In the genomic region with DNA sequence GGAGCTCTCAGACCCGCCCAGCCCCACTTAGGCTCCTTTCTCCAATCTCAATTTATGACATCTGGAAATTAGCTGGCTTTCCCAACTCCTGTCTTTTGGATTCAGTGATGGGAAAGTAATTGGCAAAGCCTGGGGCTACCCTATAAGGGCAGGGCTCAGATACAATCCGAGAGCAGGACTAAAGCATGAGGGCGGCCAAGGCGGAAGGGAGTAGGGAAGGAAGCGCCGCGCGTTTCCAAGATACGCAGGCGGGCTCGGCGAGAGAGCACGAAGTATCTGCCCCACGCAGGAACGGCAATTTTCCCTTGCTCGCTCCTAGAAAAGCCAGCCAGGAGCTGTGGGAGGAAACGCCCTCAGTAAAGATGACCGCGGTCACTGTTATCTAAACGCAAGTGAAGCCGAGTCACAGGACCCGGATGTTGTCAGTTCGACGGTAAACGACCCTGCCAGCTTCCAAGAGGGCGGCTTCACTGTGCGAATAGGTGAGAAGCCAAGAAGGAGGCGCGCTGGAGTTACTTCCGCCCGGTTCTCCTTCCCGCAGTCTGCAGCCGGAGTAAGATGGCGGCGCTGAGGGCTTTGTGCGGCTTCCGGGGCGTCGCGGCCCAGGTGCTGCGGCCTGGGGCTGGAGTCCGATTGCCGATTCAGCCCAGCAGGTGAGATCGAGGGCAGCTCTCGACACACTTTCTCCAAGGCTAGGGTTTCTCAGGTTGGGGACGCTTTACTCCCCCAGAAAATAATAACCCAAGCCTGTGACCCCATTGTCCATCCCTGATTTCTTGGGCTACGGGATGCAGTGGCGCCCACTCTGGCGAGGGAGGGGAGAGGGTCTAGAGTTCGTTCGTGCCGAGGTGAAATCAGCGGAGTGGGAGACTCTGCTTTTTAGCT, we compare ENCODE assay signal across 8 cellular contexts. TPM values are rescaled to one million over a fixed set of nuclear protein-coding genes. Genes with fewer than 3 reads are reported as not detected.
A peak's percentile ranks its signal among the peaks of the same experiment; 100 is the strongest.
DNase-seq lines count a peak whose midpoint lies in the region; ATAC-seq and TF ChIP-seq lines count a peak whose summit lies in the region.

TSS of gene NDUFS2 (plus strand) at position 540 of the 885 bp plus-strand sequence. CDS start at position 559, 19 bp downstream.

- DNase-seq in Caco-2 (peak; percentile 95 to 98), HT1080 (ENCODE audit: low read depth) (peak; percentile 98), NOMO-1 (lab: John Stamatoyannopoulos, UW; ENCODE audit: unreplicated experiment in 2 of 2) (peak; percentile 88 to 99), lung microvascular endothelial cell (ENCODE audit: low read depth in 2 of 2) (peak; percentile 99)
- DNase-seq in effector memory CD4-positive, alpha-beta T cell, result peak; percentile 92 to 96 (median 93)
- DNase-seq in stimulated activated CD4-positive, alpha-beta T cell treated with anti-CD3 and anti-CD28 coated beads, TNF-alpha, amount 100 ng/mL, for 48 hours (ENCODE audit: low read depth in 3 of 3), result peak; percentile 88 to 94 (median 90)

- CTCF ChIA-PET in Caco-2 (lab: Charles Lee), result interaction anchor here (0.8 to 1.9 kb wide), 13 partner anchors 11 to 238 kb away, joined by 3 to 34 read pairs (median 4); partner anchors contain the start of genes APOA2, SDHC and TOMM40L
- CTCF ChIA-PET in activated CD8-positive, alpha-beta memory T cell treated with anti-CD3 and anti-CD28 coated beads for 36 hours (lab: Charles Lee), result interaction anchor here (0.6 to 7.2 kb wide), 6 partner anchors 9 to 105 kb away, joined by 3 to 56 read pairs (median 4); partner anchors contain the start of genes APOA2, PPOX and TOMM40L

- H3K27me3 ChIP-seq in Caco-2 (replicated peaks; ENCODE audit: control insufficient read depth, insufficient read depth, low read length), result no peaks in the 10 kb centered on the region
- no peaks in the 10 kb centered on the region for H3K27me3 ChIP-seq in effector memory CD4-positive, alpha-beta T cell (replicated peaks; ENCODE audit: control insufficient read depth, insufficient read depth, low read length, poor library complexity, severe bottlenecking)

- H3K36me3 Mint-ChIP-seq in Caco-2 (ENCODE audit: insufficient read depth, unreplicated experiment), result peaks cover 16% of the 10 kb centered on the region

- peak in 1 of 2 experiments; percentile 61 for TF ChIP-seq CTCF in Caco-2 (IDR thresholded peaks at IDR 0.05; ENCODE audit: insufficient read depth in 1 of 2, low read depth in 1 of 2, low read length in 1 of 2, severe bottlenecking in 1 of 2, unreplicated experiment in 1 of 2)

- H3K4me3 ChIP-seq in Caco-2 (ENCODE audit: low read depth, low read length), result peak within 1 kb of the TSS; percentile 58
- H3K4me3 ChIP-seq in effector memory CD4-positive, alpha-beta T cell (ENCODE audit: insufficient read depth, low read depth, low read length, poor library complexity, severe bottlenecking), result peak within 1 kb of the TSS; percentile 92

- no peaks in the 10 kb centered on the region for H3K9me3 Mint-ChIP-seq in Caco-2 (ENCODE audit: unreplicated experiment)

- BruUV-seq in Caco-2 (replicated peaks; lab: Mats Ljungman, UMichigan), result TSS peak; percentile 93

- intact Hi-C loops in Caco-2 (cut with micrococcal nuclease; ENCODE audit: unreplicated experiment), result no loop called here

- H3K4me1 ChIP-seq in Caco-2, result peaks cover 13% of the 10 kb centered on the region; the same call in 1 of the 2 replicates
- peaks cover 36% of the 10 kb centered on the region for H3K4me1 ChIP-seq in effector memory CD4-positive, alpha-beta T cell (ENCODE audit: control insufficient read depth, insufficient read depth, low read length, poor library complexity, severe bottlenecking)

- peaks cover 20% of the 10 kb centered on the region for H3K4me1 Mint-ChIP-seq in Caco-2 (ENCODE audit: low read depth, unreplicated experiment)

- H3K9me3 ChIP-seq in Caco-2, result no peaks in the 10 kb centered on the region
- no peaks in the 10 kb centered on the region for H3K9me3 ChIP-seq in effector memory CD4-positive, alpha-beta T cell (ENCODE audit: control insufficient read depth, low read length)

- peak within 1 kb of the TSS; percentile 85 for H3K27ac Mint-ChIP-seq in Caco-2 (ENCODE audit: unreplicated experiment)

- H3K4me3 Mint-ChIP-seq in Caco-2 (ENCODE audit: unreplicated experiment), result peak within 1 kb of the TSS; percentile 83

- POLR2A ChIA-PET in Caco-2 (lab: Charles Lee), result interaction anchor here (0.5 to 2.3 kb wide), 13 partner anchors 9 to 188 kb away, joined by 3 to 41 read pairs (median 7); partner anchors contain the start of genes APOA2, B4GALT3, PPOX and SDHC
- POLR2A ChIA-PET in activated CD8-positive, alpha-beta memory T cell treated with anti-CD3 and anti-CD28 coated beads for 36 hours (lab: Charles Lee), result interaction anchor here (0.5 to 2.5 kb wide), 10 partner anchors 9 to 179 kb away, joined by 3 to 10 read pairs (median 6); partner anchors contain the start of genes PPOX, SDHC and TOMM40L

- H3K36me3 ChIP-seq in Caco-2 (ENCODE audit: control insufficient read depth, insufficient read depth, low read length), result peaks cover 3% of the 10 kb centered on the region
- peaks cover 15% of the 10 kb centered on the region for H3K36me3 ChIP-seq in effector memory CD4-positive, alpha-beta T cell (ENCODE audit: control insufficient read depth, insufficient read depth, low read length)

- ATAC-seq in GM21360 (IDR thresholded peaks at IDR 0.05; ENCODE audit: unreplicated experiment), result peak; percentile 88

- H3K27ac ChIP-seq in effector memory CD4-positive, alpha-beta T cell (ENCODE audit: insufficient read depth, low read length, poor library complexity, severe bottlenecking), result peak within 1 kb of the TSS; percentile 90

- no peaks in the 10 kb centered on the region for H3K27me3 Mint-ChIP-seq in Caco-2 (ENCODE audit: insufficient read depth, unreplicated experiment)

RNA-seq across cellular contexts. Expression of gene NDUFS2, which starts in this region (rescaled TPM):
- total RNA-seq in Caco-2 (2022) (110 and 115 TPM in 2 replicates), lung microvascular endothelial cell (130 and 147 TPM in 2 replicates)
- total RNA-seq in HT1080 (2014; rRNA removed; shearing (Covaris generic)), result 185 and 202 TPM in 2 replicates
- polyA plus RNA-seq in HT1080 (2015; cell fraction: cytosol; rRNA removed), result 126 and 131 TPM in 2 replicates
- polyA plus RNA-seq in HT1080 (2015; cell fraction: nucleus; rRNA removed), result 183 and 200 TPM in 2 replicates
- total RNA-seq in activated CD8-positive, alpha-beta memory T cell treated with anti-CD3 and anti-CD28 coated beads for 36 hours, result 10 to 100 TPM; 87.3 to 88.8 TPM

Comparison
In these comparisons a context has a peak if more than half of its experiments do, and no peak if none do; other contexts are left out.
1. Peak in every context shown above with its lines: DNase-seq, ATAC-seq, H3K4me3 ChIP-seq and H3K27ac ChIP-seq.